In genomic region chr3:157089455-157090221, GRCh38 we compare ENCODE assay signal across 7 cellular contexts.
DNase-seq lines count a peak whose midpoint lies in the region; ATAC-seq, FAIRE-seq and TF ChIP-seq lines count a peak whose summit lies in the region.

No MANE protein-coding gene starts in this region.

- no peaks in the 10 kb centered on the region for H3K27me3 ChIP-seq in pancreas

- 2 to 4% methylated on average over 18 of the region's 18 CpGs for WGBS in pancreas, 2 donors

- H3K4me3 ChIP-seq in fibroblast of mammary gland (ENCODE audit: control insufficient read depth, low read depth, low read length) (no peak overlapping the region), pancreas (peak overlapping the region in 2 of 4 donors; percentile 52 to 62)

- DNase-seq in activated CD4-positive, alpha-beta T cell treated with anti-CD3 and anti-CD28 coated beads for 48 hours: peak; percentile 50
- DNase-seq in fibroblast of mammary gland (ENCODE audit: low read depth): peak; percentile 66
- DNase-seq in pancreas: peak in 3 of 6 donors; percentile 41 to 61 (median 56)
- no peak for DNase-seq in urothelium cell line (ENCODE audit: low spot score)
- no peak for DNase-seq in NCI-H1930 (lab: John Stamatoyannopoulos, UW)

- peak overlapping the region; percentile 98 to 100 (median 98) for H3K27ac ChIP-seq in pancreas

- no peaks in the 10 kb centered on the region for H3K36me3 ChIP-seq in pancreas

- TF ChIP-seq CTCF in fibroblast of mammary gland (conservative IDR thresholded peaks at IDR 0.05; ENCODE audit: control insufficient read depth, insufficient read depth, low read depth, low read length) (no peak), pancreas (IDR thresholded peaks at IDR 0.05) (no peak)

- FAIRE-seq in pancreas (lab: Jason Lieb, UNC): no peak
- no peak for FAIRE-seq in urothelium cell line (lab: Jason Lieb, UNC)

- peak; percentile 11 for ATAC-seq in GM19043 (IDR thresholded peaks at IDR 0.05; ENCODE audit: low read depth, unreplicated experiment)
- peak; percentile 21 for ATAC-seq in HG03159 (IDR thresholded peaks at IDR 0.05; ENCODE audit: unreplicated experiment)
- peak; percentile 53 to 72 (median 58) for ATAC-seq in pancreas

- peaks cover 27 to 38% (median 33%) of the 10 kb centered on the region in 3 donors for H3K4me1 ChIP-seq in pancreas

- H3K9me3 ChIP-seq in pancreas: no peaks in the 10 kb centered on the region

- intact Hi-C loops in pancreas (cut with DNase I): loop anchor here in 2 of 3 donors (5.0 to 10.0 kb wide), 4 partner anchors 43 to 935 kb away; partner anchors contain the start of gene TIPARP (in 2 of the 2)

Comparison
In these comparisons a context has a peak if more than half of its experiments do, and no peak if none do; other contexts are left out.
1. DNase-seq: peak in activated CD4-positive, alpha-beta T cell treated with anti-CD3 and anti-CD28 coated beads for 48 hours (single experiment) and fibroblast of mammary gland (single experiment); none in urothelium cell line (single experiment) and NCI-H1930 (0 of 2).
2. Peak in every context shown above with its lines, with median percentiles within 50 percentile points of each other: ATAC-seq.